Comparison of ENCODE assay signal across 13 cellular contexts in genomic region chr14:50791201-50791600, GRCh38. TPM values are rescaled to one million over a fixed set of nuclear protein-coding genes. Genes with fewer than 3 reads are reported as not detected.
A peak's percentile ranks its signal among the peaks of the same experiment; 100 is the strongest.
DNase-seq lines count a peak whose midpoint lies in the region; ATAC-seq, FAIRE-seq and TF ChIP-seq lines count a peak whose summit lies in the region.
"Had no signal": no experiment of that assay in that cellular context is flagged by ENCODE, and none has a peak within 500 bp of the region (broad histone marks: within the 10 kb centered on the region; RNA-seq: fewer than 3 reads in every experiment).

No MANE protein-coding gene starts in this region.

- H3K79me2 ChIP-seq in GM12878 (ENCODE audit: control insufficient read depth, insufficient read depth, low read length): peaks cover 73% of the 10 kb centered on the region

- 0% methylated on average over 3 of the region's 3 CpGs for WGBS in GM12878 (ENCODE audit: insufficient coverage, insufficient replicate concordance, low lambda C conversion rate, missing lambda C conversion rate)

- ATAC-seq in GM18907 (IDR thresholded peaks at IDR 0.05; ENCODE audit: unreplicated experiment) (peak; percentile 37), HG02938 (IDR thresholded peaks at IDR 0.05; ENCODE audit: unreplicated experiment) (peak; percentile 42), GM12878 (peak; percentile 54)
- ATAC-seq: K562 had no signal

- H3K9ac ChIP-seq in GM12878 (ENCODE audit: control insufficient read depth, insufficient read depth, low read length): peak overlapping the region; percentile 68

- no peaks in the 10 kb centered on the region for H4K20me1 ChIP-seq in GM12878 (ENCODE audit: control insufficient read depth, insufficient read depth)

- CTCF ChIA-PET in GM12878 (lab: Yijun Ruan, JAX) (interaction anchor here (0.5 to 20.1 kb wide), 9 partner anchors 15 to 190 kb away, joined by 3 to 237 read pairs (median 7); partner anchors contain the start of gene NIN), RWPE1 (lab: Yijun Ruan, JAX) (interaction anchor here (0.6 kb wide), 1 partner anchor 30 kb away, joined by 3 read pairs; no protein-coding TSS in a partner anchor)

- H3K9me3 ChIP-seq in GM12878 (replicated peaks; ENCODE audit: control insufficient read depth, insufficient read depth, low read length): no peaks in the 10 kb centered on the region
- H3K9me3 ChIP-seq: SJCRH30 had no signal

- RAD21 ChIA-PET in GM12878 (lab: Charles Lee; ENCODE audit: unreplicated experiment): interaction anchor here (1.1 to 10.9 kb wide), 5 partner anchors 14 to 69 kb away, joined by 3 to 91 read pairs (median 56); partner anchors contain the start of gene NIN

- no peak for TF ChIP-seq POLR2A in GM12878 (IDR thresholded peaks at IDR 0.05; ENCODE audit: low read depth, low read length)

- peaks cover 96% of the 10 kb centered on the region for H3K4me1 ChIP-seq in GM12878 (ENCODE audit: control insufficient read depth, insufficient read depth, low read length)

- FAIRE-seq in GM12878 (lab: Jason Lieb, UNC): peak; percentile 64
- FAIRE-seq: K562 had no signal

- no peak overlapping the region for H2AFZ ChIP-seq in GM12878 (ENCODE audit: control insufficient read depth, low read depth, low read length)

- in situ Hi-C loops in GM12878 (cut with MboI): no loop called here

- TF ChIP-seq CTCF in GM06990 (IDR thresholded peaks at IDR 0.05; ENCODE audit: insufficient read depth, low read length, poor library complexity, severe bottlenecking) (no peak), GM12878 (IDR thresholded peaks at IDR 0.05 in 2 of 3, conservative IDR thresholded peaks at IDR 0.05 in 1 of 3; ENCODE audit: control insufficient read depth in 2 of 3, extremely low read depth in 1 of 3, insufficient read depth in 1 of 3, low read depth in 3 of 3, low read length in 3 of 3) (no peak), RWPE1 (conservative IDR thresholded peaks at IDR 0.05; ENCODE audit: low read depth) (no peak)

- DNase-seq in GM06990 (ENCODE audit: extremely low read depth, insufficient read length): peak; percentile 59
- no peak for DNase-seq in GM12878 (ENCODE audit: low read depth, low spot score)
- DNase-seq in kidney glomerular epithelial cell (lab: John Stamatoyannopoulos, UW): no peak
- no peak for DNase-seq in RWPE1 (ENCODE audit: low spot score)
- no peak for DNase-seq in activated CD4-positive, alpha-beta T cell treated with anti-CD3 and anti-CD28 coated beads for 4 hours
- no peak for DNase-seq in H4 (ENCODE audit: low spot score)
- DNase-seq: activated CD4-positive, CD25-positive, alpha-beta regulatory T cell treated with anti-CD3 and anti-CD28 coated beads, Interleukin-2, amount 50 U/mL, for 72 hours; DMS 273 treated with DMSO at 0.1 percent for 48 hours; endodermal cell; SJCRH30 had no signal

- BruUV-seq in GM12878 (replicated peaks; lab: Mats Ljungman, UMichigan): no TSS peak

- H3K27ac ChIP-seq in GM12878 (ENCODE audit: control insufficient read depth, insufficient read depth) (peak overlapping the region; percentile 97), RWPE1 (no peak overlapping the region)
- H3K27ac ChIP-seq: SJCRH30 had no signal

- H3K36me3 ChIP-seq in GM06990 (ENCODE audit: control insufficient read depth, insufficient read depth, low read length) (no peaks in the 10 kb centered on the region; the same call in none of the 2 replicates), GM12878 (ENCODE audit: control insufficient read depth in 2 of 2, insufficient read depth in 2 of 2, low read length in 1 of 2) (peaks cover 4 to 42% of the 10 kb centered on the region in 2 experiments)

- H3K4me3 ChIP-seq in GM06990 (replicated peaks; ENCODE audit: low read depth, low read length) (peak overlapping the region; percentile 44; the same call in 1 of the 2 replicates), GM12878 (peak overlapping the region; percentile 65)
- H3K4me3 ChIP-seq: K562, SJCRH30 had no signal

- peak in 1 of 2 experiments; percentile 44; a peak in 2 of 4 replicates for TF ChIP-seq EP300 in GM12878 (IDR thresholded peaks at IDR 0.05; ENCODE audit: borderline replicate concordance in 1 of 2, control insufficient read depth in 1 of 2, low read depth in 2 of 2, low read length in 2 of 2)

- SMC1A ChIA-PET in GM12878 (lab: Charles Lee; ENCODE audit: uncharacterized antibody, unreplicated experiment): interaction anchor here (0.8 to 17.3 kb wide), 11 partner anchors 14 to 142 kb away, joined by 3 to 360 read pairs (median 4); partner anchors contain the start of gene NIN

- H3K27me3 ChIP-seq in GM06990 (replicated peaks; ENCODE audit: control insufficient read depth, insufficient read depth, low read length) (no peaks in the 10 kb centered on the region), GM12878 (replicated peaks in 1 of 2; ENCODE audit: control insufficient read depth in 2 of 2, insufficient read depth in 2 of 2, low read length in 1 of 2) (no peaks in the 10 kb centered on the region)
- H3K27me3 ChIP-seq: SJCRH30 had no signal

- 0 out of 2 replicates have a peak, but pooled peaks have one; percentile 0 for TF ChIP-seq RAD21 in GM12878 (IDR thresholded peaks at IDR 0.05; ENCODE audit: insufficient read depth, low read depth, low read length)

- intact Hi-C loops in GM12878 (cut with micrococcal nuclease; ENCODE audit: unreplicated experiment): loop anchor here (2.0 kb wide), 2 partner anchors 32 to 40 kb away; partner anchors contain the start of gene NIN

- POLR2A ChIA-PET in GM12878 (lab: Charles Lee): interaction anchor here (0.6 to 4.4 kb wide), 5 partner anchors 31 to 144 kb away, joined by 3 to 39 read pairs (median 3); no protein-coding TSS in a partner anchor
- POLR2A ChIA-PET in RWPE1 (lab: Yijun Ruan, JAX; ENCODE audit: low non-redundant PET): no interaction called here

- peak overlapping the region; percentile 89 for H3K4me2 ChIP-seq in GM12878 (ENCODE audit: control insufficient read depth, insufficient read depth)

TF ChIP-seq in GM12878, 131 proteins besides CTCF, POLR2A, EP300 and RAD21 (continues in another document):
- TF ChIP-seq ATF2 (IDR thresholded peaks at IDR 0.05; ENCODE audit: low read length) (peak; percentile 65), FOXM1 (IDR thresholded peaks at IDR 0.05; ENCODE audit: low read depth, low read length) (peak; percentile 71; the same call in 1 of the 2 replicates), CREM (IDR thresholded peaks at IDR 0.05; ENCODE audit: low read depth) (peak; percentile 39; the same call in 1 of the 2 replicates), TCF12 (IDR thresholded peaks at IDR 0.05; ENCODE audit: low read depth, low read length) (no peak), SMAD5 (IDR thresholded peaks at IDR 0.05; ENCODE audit: low read depth) (no peak), NRF1 (conservative IDR thresholded peaks at IDR 0.05; ENCODE audit: low read depth, low read length) (no peak), PAX5 (IDR thresholded peaks at IDR 0.05; ENCODE audit: borderline replicate concordance, low read depth, low read length) (0 out of 2 replicates have a peak, but pooled peaks have one; percentile 43), YBX1 (IDR thresholded peaks at IDR 0.05) (no peak), ATF7 (IDR thresholded peaks at IDR 0.05; ENCODE audit: low read depth) (peak; percentile 46; the same call in 1 of the 2 replicates)

RNA-seq across cellular contexts. Expression of gene NIN, which starts 39.8 kb away (rescaled TPM):
- total RNA-seq in GM12878 (2013; cell fraction: nucleolus; rRNA removed): 248 and 265 TPM in 2 replicates
- total RNA-seq in GM12878 (2014; rRNA removed) (92.2 and 103 TPM in 2 replicates), GM12878 (2014; rRNA removed; fragmentation: Illumina TruSeq; extraction: Trizol) (133 and 138 TPM in 2 replicates), GM12878 (2021) (134 and 135 TPM in 2 replicates)
- polyA plus RNA-seq in GM12878 (2011; ENCODE audit: low read depth): 39.4 TPM
- polyA plus RNA-seq in GM12878 (2011; rRNA removed) (44.0 and 51.2 TPM in 2 replicates), GM12878 (2014; fragmentation: Illumina TruSeq; extraction: Trizol) (101 and 122 TPM in 2 replicates), GM12878 (2014; fragmentation: Nextera tagmentation; extraction: Ambion mirVana) (10 to 100 TPM; 16.2 to 17.0 TPM), GM12878 (2014; rRNA removed) (57.5 and 67.6 TPM in 2 replicates), GM12878 (2016; fragmentation: Nextera tagmentation; extraction: Ambion mirVana) (10 to 100 TPM; 30.5 to 73.1 TPM)
- polyA plus RNA-seq in GM12878 (2011; cell fraction: cytosol; rRNA removed): 23.7 and 24.4 TPM in 2 replicates
- polyA plus RNA-seq in GM12878 (2011; cell fraction: nucleus; rRNA removed): 52.6 and 57.6 TPM in 2 replicates
- 51.7 and 57.1 TPM in 2 replicates for polyA plus RNA-seq in GM12878 (2012)
- 60.8 and 87.0 TPM in 2 replicates for polyA minus RNA-seq in GM12878 (2011; rRNA and poly(A)+ RNA removed)
- polyA minus RNA-seq in GM12878 (2011; cell fraction: cytosol; rRNA and poly(A)+ RNA removed): 25.0 and 33.6 TPM in 2 replicates
- 52.8 and 99.4 TPM in 2 replicates for polyA minus RNA-seq in GM12878 (2011; cell fraction: nucleus; rRNA and poly(A)+ RNA removed)
- total RNA-seq in H4 (2014; rRNA removed; shearing (Covaris generic)): 12.2 and 12.7 TPM in 2 replicates
